Comparison of ENCODE assay signal across 8 cellular contexts in the genomic region with DNA sequence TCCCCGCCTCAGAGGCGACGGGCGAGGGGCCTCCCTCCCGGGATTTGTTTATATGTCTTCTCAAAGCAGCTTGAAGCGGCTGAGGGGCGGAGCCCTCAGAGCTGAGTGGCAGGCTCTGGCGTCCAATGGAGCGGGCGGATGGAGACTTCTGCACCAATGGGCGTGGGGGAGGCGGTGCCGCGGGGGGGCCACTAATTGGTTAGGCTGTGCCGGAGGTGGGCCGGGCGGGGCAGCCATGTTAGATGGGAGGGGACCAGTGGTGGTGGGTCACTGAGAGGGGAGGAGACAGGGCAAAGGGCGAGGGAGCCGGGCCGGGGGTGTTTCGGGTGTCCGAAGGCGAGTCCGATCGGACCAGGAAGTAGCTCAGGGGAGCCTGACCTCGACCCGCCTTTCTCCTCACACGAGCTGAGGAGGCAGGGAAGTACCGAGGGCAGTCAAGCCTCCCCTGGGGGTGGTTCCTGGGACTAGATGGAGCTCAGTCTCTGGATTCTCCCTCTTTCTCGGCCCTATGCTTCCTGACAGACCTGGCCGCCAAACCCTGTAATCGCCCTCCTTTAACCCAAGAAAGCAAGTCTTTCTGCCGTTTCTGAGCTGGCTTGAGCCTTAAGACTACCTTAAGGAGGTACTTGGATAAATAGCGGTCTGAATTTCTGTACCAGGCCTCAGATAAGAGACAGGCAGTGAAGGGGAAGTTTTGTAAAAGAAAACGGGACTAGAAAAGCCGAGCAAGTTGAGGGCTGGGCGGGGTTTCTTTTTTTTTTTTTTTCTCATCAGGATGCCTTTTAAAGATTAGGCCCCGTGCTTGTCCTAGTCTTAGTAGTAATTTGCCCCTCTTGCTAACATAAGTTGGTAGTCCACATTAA. TPM values are rescaled to one million over a fixed set of nuclear protein-coding genes. Genes with fewer than 3 reads are reported as not detected.
DNase-seq lines count a peak whose midpoint lies in the region; ATAC-seq, FAIRE-seq and TF ChIP-seq lines count a peak whose summit lies in the region.

No MANE protein-coding gene starts in this region.

- H3K27ac ChIP-seq in RWPE1, result peak overlapping the region; percentile 90

- peak; percentile 47 for TF ChIP-seq POLR2A in H54 (IDR thresholded peaks at IDR 0.05; ENCODE audit: low read depth, low read length)

- H3K27me3 Mint-ChIP-seq in natural killer cell treated with Interleukin-12 subunit alpha and Interleukin-12 subunit beta and Interleukin-15 and Interleukin-18, amount 100 ng/mL, for 72 hours, result no peaks in the 10 kb centered on the region

- peak overlapping the region; percentile 90 for H3K4me3 Mint-ChIP-seq in natural killer cell treated with Interleukin-12 subunit alpha and Interleukin-12 subunit beta and Interleukin-15 and Interleukin-18, amount 100 ng/mL, for 72 hours

- peaks cover 20 to 28% of the 10 kb centered on the region in 2 donors for H3K4me1 Mint-ChIP-seq in natural killer cell treated with Interleukin-12 subunit alpha and Interleukin-12 subunit beta and Interleukin-15 and Interleukin-18, amount 100 ng/mL, for 72 hours (ENCODE audit: low read depth in 2 of 2)

- peak; percentile 86 for FAIRE-seq in H54 (lab: Jason Lieb, UNC)

- POLR2A ChIA-PET in RWPE1 (lab: Yijun Ruan, JAX; ENCODE audit: low non-redundant PET), result interaction anchor here (0.6 to 0.7 kb wide), 3 partner anchors 87 to 286 kb away, joined by 3 to 4 read pairs (median 3); no protein-coding TSS in a partner anchor

- TF ChIP-seq CTCF in RWPE1 (conservative IDR thresholded peaks at IDR 0.05; ENCODE audit: low read depth), result no peak

- peak overlapping the region; percentile 87 to 92 for H3K27ac Mint-ChIP-seq in natural killer cell treated with Interleukin-12 subunit alpha and Interleukin-12 subunit beta and Interleukin-15 and Interleukin-18, amount 100 ng/mL, for 72 hours

- ATAC-seq in natural killer cell treated with Interleukin-12 subunit alpha and Interleukin-12 subunit beta and Interleukin-15 and Interleukin-18, amount 100 ng/mL, for 72 hours, result peak; percentile 93 to 94

- DNase-seq in ELF-1 (ENCODE audit: low read depth, low spot score), result peak; percentile 99
- peak; percentile 84 for DNase-seq in H54 (ENCODE audit: insufficient read length, low spot score)
- DNase-seq in LoVo (ENCODE audit: low spot score), result peak; percentile 98
- DNase-seq in RWPE1 (ENCODE audit: low spot score), result peak; percentile 100
- peak; percentile 99 for DNase-seq in activated T-helper 9 cell treated with anti-CD3 and anti-CD28 coated beads, Interleukin-2, amount 50 U/mL, for 16 hours (ENCODE audit: low read depth)
- peak; percentile 96 for DNase-seq in fibroblast of peridontal ligament (ENCODE audit: extremely low read depth)
- DNase-seq in natural killer cell treated with Interleukin-12 subunit alpha and Interleukin-12 subunit beta and Interleukin-15 and Interleukin-18, amount 100 ng/mL, for 72 hours (ENCODE audit: low spot score), result peak; percentile 100
- peak; percentile 99 for DNase-seq in stimulated activated naive CD4-positive, alpha-beta T cell treated with Interleukin-2 at 50 U/mL for 16 hours (lab: John Stamatoyannopoulos, UW)

- H3K36me3 Mint-ChIP-seq in natural killer cell treated with Interleukin-12 subunit alpha and Interleukin-12 subunit beta and Interleukin-15 and Interleukin-18, amount 100 ng/mL, for 72 hours, result no peaks in the 10 kb centered on the region

- CTCF ChIA-PET in RWPE1 (lab: Yijun Ruan, JAX), result interaction anchor here (0.5 to 1.1 kb wide), 5 partner anchors 14 to 1260 kb away, joined by 3 to 4 read pairs (median 4); partner anchors contain the start of gene ATP6V0E1

- H3K9me3 Mint-ChIP-seq in natural killer cell treated with Interleukin-12 subunit alpha and Interleukin-12 subunit beta and Interleukin-15 and Interleukin-18, amount 100 ng/mL, for 72 hours, result no peaks in the 10 kb centered on the region

RNA-seq across cellular contexts. Expression of gene CREBRF, which starts 1.1 kb away (rescaled TPM):
- total RNA-seq in natural killer cell treated with Interleukin-12 subunit alpha and Interleukin-12 subunit beta and Interleukin-15 and Interleukin-18, amount 100 ng/mL, for 72 hours, result 10 to 100 TPM in 1 of 2 donors, 1 to 10 TPM in 1; 9.8 to 16.5 TPM

Comparison
In these comparisons a context has a peak if more than half of its experiments do, and no peak if none do; other contexts are left out.
1. Peak in every context shown above with its lines: DNase-seq, ATAC-seq and H3K27ac ChIP-seq.